9 cellular contexts compared by ENCODE assay signal in genomic region chr2:179031731-179032408, GRCh38. TPM values are rescaled to one million over a fixed set of nuclear protein-coding genes. Genes with fewer than 3 reads are reported as not detected.
DNase-seq lines count a peak whose midpoint lies in the region; ATAC-seq and TF ChIP-seq lines count a peak whose summit lies in the region.
"Had no signal": no experiment of that assay in that cellular context is flagged by ENCODE, and none has a peak within 500 bp of the region (broad histone marks: within the 10 kb centered on the region; RNA-seq: fewer than 3 reads in every experiment).

No MANE protein-coding gene starts in this region.

- ATAC-seq in HG03521 (IDR thresholded peaks at IDR 0.05; ENCODE audit: unreplicated experiment) (peak; percentile 94), upper lobe of right lung (no peak)
- ATAC-seq in stimulated activated naive CD8-positive, alpha-beta T cell treated with anti-CD3 and anti-CD28 coated beads, Interleukin-15, Interleukin-2, amounts not matched to agents 100 U/mL and 50 U/mL, for 24 hours = peak; percentile 97

- no peaks in the 10 kb centered on the region for H3K27me3 Mint-ChIP-seq in activated naive CD8-positive, alpha-beta T cell treated with anti-CD3 and anti-CD28 coated beads for 36 hours

- no peaks in the 10 kb centered on the region for H3K27me3 ChIP-seq in upper lobe of right lung
- no peaks in the 10 kb centered on the region for H3K27me3 ChIP-seq in BE2C

- peak overlapping the region; percentile 79 for H3K4me3 Mint-ChIP-seq in activated naive CD8-positive, alpha-beta T cell treated with anti-CD3 and anti-CD28 coated beads for 36 hours

- peaks cover 32% of the 10 kb centered on the region for H3K4me1 Mint-ChIP-seq in activated naive CD8-positive, alpha-beta T cell treated with anti-CD3 and anti-CD28 coated beads for 36 hours

- peak overlapping the region; percentile 97 for H3K27ac Mint-ChIP-seq in activated naive CD8-positive, alpha-beta T cell treated with anti-CD3 and anti-CD28 coated beads for 36 hours

- intact Hi-C loops in upper lobe of right lung (cut with DNase I) = no loop called here

- H3K27ac ChIP-seq in upper lobe of right lung = no peak overlapping the region

- H3K9me3 ChIP-seq in upper lobe of right lung = no peaks in the 10 kb centered on the region
- H3K9me3 ChIP-seq in BE2C = no peaks in the 10 kb centered on the region

- H3K4me1 ChIP-seq in upper lobe of right lung = no peaks in the 10 kb centered on the region
- no peaks in the 10 kb centered on the region for H3K4me1 ChIP-seq in BE2C

- DNase-seq in GM03348 (ENCODE audit: low spot score) (peak; percentile 14), GM20000 (ENCODE audit: low spot score) (peak; percentile 34), COR-L47 (lab: John Stamatoyannopoulos, UW) (no peak), upper lobe of right lung (no peak), BE2C (no peak)
- DNase-seq in activated naive CD8-positive, alpha-beta T cell treated with anti-CD3 and anti-CD28 coated beads for 36 hours = peak; percentile 52
- peak; percentile 39 for DNase-seq in stimulated activated naive CD8-positive, alpha-beta T cell treated with anti-CD3 and anti-CD28 coated beads, Interleukin-15, Interleukin-2, amounts not matched to agents 100 U/mL and 50 U/mL, for 24 hours

- peaks cover 23% of the 10 kb centered on the region for H3K9me3 Mint-ChIP-seq in activated naive CD8-positive, alpha-beta T cell treated with anti-CD3 and anti-CD28 coated beads for 36 hours

- TF ChIP-seq CTCF in GM20000 (IDR thresholded peaks at IDR 0.05; ENCODE audit: extremely low read depth, missing control alignments) (no peak), upper lobe of right lung (IDR thresholded peaks at IDR 0.05) (no peak), BE2C (IDR thresholded peaks at IDR 0.05; ENCODE audit: low read depth, low read length) (no peak)

- H3K36me3 ChIP-seq in upper lobe of right lung (no peaks in the 10 kb centered on the region), BE2C (no peaks in the 10 kb centered on the region)

- H3K4me3 ChIP-seq in upper lobe of right lung = no peak overlapping the region
- no peak overlapping the region for H3K4me3 ChIP-seq in BE2C (ENCODE audit: low read depth, low read length)

- H3K36me3 Mint-ChIP-seq in activated naive CD8-positive, alpha-beta T cell treated with anti-CD3 and anti-CD28 coated beads for 36 hours = peaks cover 37% of the 10 kb centered on the region

RNA-seq across cellular contexts. Expression of gene CCDC141, which starts 18.1 kb away (rescaled TPM):
- total RNA-seq in activated naive CD8-positive, alpha-beta T cell treated with anti-CD3 and anti-CD28 coated beads for 36 hours = 1 to 10 TPM; 4.8 to 5.6 TPM
- total RNA-seq in upper lobe of right lung = 25.7 TPM
- 0.06 TPM for polyA plus RNA-seq in BE2C (2012; ENCODE audit: insufficient read depth, insufficient read length, low read depth)
- polyA plus RNA-seq: keratinocyte had no signal

Comparison
In these comparisons a context has a peak if more than half of its experiments do, and no peak if none do; other contexts are left out.
1. DNase-seq: peak in GM03348 (single experiment), GM20000 (single experiment), activated naive CD8-positive, alpha-beta T cell treated with anti-CD3 and anti-CD28 coated beads for 36 hours (single experiment) and stimulated activated naive CD8-positive, alpha-beta T cell treated with anti-CD3 and anti-CD28 coated beads, Interleukin-15, Interleukin-2, amounts not matched to agents 100 U/mL and 50 U/mL, for 24 hours (single experiment); none in COR-L47 (single experiment), upper lobe of right lung (single experiment) and BE2C (single experiment).